ENCODE assay signal across 1 cellular context in the genomic region with DNA sequence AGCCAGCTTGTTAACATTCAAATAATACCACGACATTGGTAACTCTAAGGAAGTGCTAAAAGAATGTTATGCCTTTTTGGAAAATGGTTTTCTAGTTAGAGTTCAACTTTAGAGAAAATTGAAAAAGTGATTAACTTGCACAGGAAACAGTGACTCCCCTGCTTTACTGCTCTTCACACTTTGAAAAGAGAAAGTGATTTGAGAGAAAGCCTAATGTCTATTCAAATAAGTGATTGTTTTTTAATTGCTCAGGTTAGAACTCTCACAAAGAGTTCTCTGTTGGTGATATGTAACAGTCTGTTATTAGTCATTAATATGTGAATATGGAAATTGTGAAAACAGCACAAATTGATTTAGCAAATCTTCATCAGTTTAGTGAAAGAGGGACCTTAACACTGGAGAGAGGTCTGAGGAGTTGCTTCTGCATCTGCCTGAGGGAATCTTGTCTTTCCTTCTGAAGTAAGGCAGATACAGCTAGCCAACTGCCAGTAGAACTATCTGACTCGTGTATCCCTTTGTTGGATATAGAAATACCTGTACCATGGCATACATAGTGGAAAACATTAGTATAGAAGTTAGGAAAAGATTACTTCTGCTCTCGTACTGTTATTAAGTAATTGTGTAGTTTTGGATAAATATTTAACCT.
TF ChIP-seq lines count a peak whose summit lies in the region.

No MANE protein-coding gene starts in this region.

TF ChIP-seq in K562, 482 proteins besides CTCF, POLR2A, EP300 and RAD21:
- no peak for TF ChIP-seq ZNF699 (CRISPR knock-in tag; IDR thresholded peaks at IDR 0.05; ENCODE audit: insufficient replicate concordance)
- TF ChIP-seq, protein P1, sequence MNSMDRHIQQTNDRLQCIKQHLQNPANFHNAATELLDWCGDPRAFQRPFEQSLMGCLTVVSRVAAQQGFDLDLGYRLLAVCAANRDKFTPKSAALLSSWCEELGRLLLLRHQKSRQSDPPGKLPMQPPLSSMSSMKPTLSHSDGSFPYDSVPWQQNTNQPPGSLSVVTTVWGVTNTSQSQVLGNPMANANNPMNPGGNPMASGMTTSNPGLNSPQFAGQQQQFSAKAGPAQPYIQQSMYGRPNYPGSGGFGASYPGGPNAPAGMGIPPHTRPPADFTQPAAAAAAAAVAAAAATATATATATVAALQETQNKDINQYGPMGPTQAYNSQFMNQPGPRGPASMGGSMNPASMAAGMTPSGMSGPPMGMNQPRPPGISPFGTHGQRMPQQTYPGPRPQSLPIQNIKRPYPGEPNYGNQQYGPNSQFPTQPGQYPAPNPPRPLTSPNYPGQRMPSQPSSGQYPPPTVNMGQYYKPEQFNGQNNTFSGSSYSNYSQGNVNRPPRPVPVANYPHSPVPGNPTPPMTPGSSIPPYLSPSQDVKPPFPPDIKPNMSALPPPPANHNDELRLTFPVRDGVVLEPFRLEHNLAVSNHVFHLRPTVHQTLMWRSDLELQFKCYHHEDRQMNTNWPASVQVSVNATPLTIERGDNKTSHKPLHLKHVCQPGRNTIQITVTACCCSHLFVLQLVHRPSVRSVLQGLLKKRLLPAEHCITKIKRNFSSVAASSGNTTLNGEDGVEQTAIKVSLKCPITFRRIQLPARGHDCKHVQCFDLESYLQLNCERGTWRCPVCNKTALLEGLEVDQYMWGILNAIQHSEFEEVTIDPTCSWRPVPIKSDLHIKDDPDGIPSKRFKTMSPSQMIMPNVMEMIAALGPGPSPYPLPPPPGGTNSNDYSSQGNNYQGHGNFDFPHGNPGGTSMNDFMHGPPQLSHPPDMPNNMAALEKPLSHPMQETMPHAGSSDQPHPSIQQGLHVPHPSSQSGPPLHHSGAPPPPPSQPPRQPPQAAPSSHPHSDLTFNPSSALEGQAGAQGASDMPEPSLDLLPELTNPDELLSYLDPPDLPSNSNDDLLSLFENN (IDR thresholded peaks at IDR 0.05; ENCODE audit: low read depth in 2 of 2, low read length in 2 of 2): no peak
- no peak for TF ChIP-seq JUNB (CRISPR knock-in tag; conservative IDR thresholded peaks at IDR 0.05)
- no peak for TF ChIP-seq MYNN (IDR thresholded peaks at IDR 0.05)
- no peak for TF ChIP-seq MYNN (CRISPR knock-in tag; IDR thresholded peaks at IDR 0.05)
- TF ChIP-seq, protein P2, sequence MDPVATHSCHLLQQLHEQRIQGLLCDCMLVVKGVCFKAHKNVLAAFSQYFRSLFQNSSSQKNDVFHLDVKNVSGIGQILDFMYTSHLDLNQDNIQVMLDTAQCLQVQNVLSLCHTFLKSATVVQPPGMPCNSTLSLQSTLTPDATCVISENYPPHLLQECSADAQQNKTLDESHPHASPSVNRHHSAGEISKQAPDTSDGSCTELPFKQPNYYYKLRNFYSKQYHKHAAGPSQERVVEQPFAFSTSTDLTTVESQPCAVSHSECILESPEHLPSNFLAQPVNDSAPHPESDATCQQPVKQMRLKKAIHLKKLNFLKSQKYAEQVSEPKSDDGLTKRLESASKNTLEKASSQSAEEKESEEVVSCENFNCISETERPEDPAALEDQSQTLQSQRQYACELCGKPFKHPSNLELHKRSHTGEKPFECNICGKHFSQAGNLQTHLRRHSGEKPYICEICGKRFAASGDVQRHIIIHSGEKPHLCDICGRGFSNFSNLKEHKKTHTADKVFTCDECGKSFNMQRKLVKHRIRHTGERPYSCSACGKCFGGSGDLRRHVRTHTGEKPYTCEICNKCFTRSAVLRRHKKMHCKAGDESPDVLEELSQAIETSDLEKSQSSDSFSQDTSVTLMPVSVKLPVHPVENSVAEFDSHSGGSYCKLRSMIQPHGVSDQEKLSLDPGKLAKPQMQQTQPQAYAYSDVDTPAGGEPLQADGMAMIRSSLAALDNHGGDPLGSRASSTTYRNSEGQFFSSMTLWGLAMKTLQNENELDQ (CRISPR knock-in tag; IDR thresholded peaks at IDR 0.05; ENCODE audit: borderline replicate concordance): no peak
- TF ChIP-seq GABPA (tag; conservative IDR thresholded peaks at IDR 0.05; ENCODE audit: low read depth): no peak
- no peak for TF ChIP-seq PYGO2 (tag; IDR thresholded peaks at IDR 0.05)
